ENCODE assay signal across 19 cellular contexts in genomic region chr4:179625391-179625790, GRCh38.
DNase-seq lines count a peak whose midpoint lies in the region; ATAC-seq and TF ChIP-seq lines count a peak whose summit lies in the region.
"Had no signal": no experiment of that assay in that cellular context is flagged by ENCODE, and none has a peak within 500 bp of the region (broad histone marks: within the 10 kb centered on the region; RNA-seq: fewer than 3 reads in every experiment).

No MANE protein-coding gene starts in this region.

- no peak overlapping the region for H3K14ac ChIP-seq in neuronal stem cell (ENCODE audit: low read length)

- no peak overlapping the region for H4K8ac ChIP-seq in neuronal stem cell (ENCODE audit: low read depth, low read length)

- H3K4me2 ChIP-seq in GM23248 (ENCODE audit: unreplicated experiment): no peak overlapping the region
- no peak overlapping the region for H3K4me2 ChIP-seq in neuronal stem cell (ENCODE audit: insufficient read depth, low read length, poor library complexity, severe bottlenecking)

- TF ChIP-seq CTCF in RWPE2 (IDR thresholded peaks at IDR 0.05; ENCODE audit: poor library complexity, severe bottlenecking): peak; percentile 21
- peak; percentile 30 for TF ChIP-seq CTCF in epithelial cell of proximal tubule (conservative IDR thresholded peaks at IDR 0.05; ENCODE audit: low read depth, low read length)
- no peak for TF ChIP-seq CTCF in left ventricle myocardium inferior (IDR thresholded peaks at IDR 0.05; ENCODE audit: borderline replicate concordance)
- no peak for TF ChIP-seq CTCF in nephron progenitor cell (IDR thresholded peaks at IDR 0.05)
- no peak for TF ChIP-seq CTCF in glutamatergic neuron (IDR thresholded peaks at IDR 0.05; ENCODE audit: partially characterized antibody, unreplicated experiment)

- H3K27me3 ChIP-seq in GM23248 (replicated peaks; ENCODE audit: insufficient read depth) (no peaks in the 10 kb centered on the region), RWPE2 (ENCODE audit: insufficient read depth, poor library complexity, severe bottlenecking) (no peaks in the 10 kb centered on the region), neuronal stem cell (ENCODE audit: control insufficient read depth in 3 of 3, insufficient read depth in 3 of 3, low read depth in 1 of 3, low read length in 3 of 3) (no peaks in the 10 kb centered on the region), left ventricle myocardium inferior (ENCODE audit: low read depth) (no peaks in the 10 kb centered on the region)
- H3K27me3 ChIP-seq: dorsolateral prefrontal cortex, right lobe of liver, SJSA1 had no signal

- H2BK15ac ChIP-seq in neuronal stem cell (ENCODE audit: low read length): no peak overlapping the region

- H3K9me3 Mint-ChIP-seq in nephron progenitor cell (no peaks in the 10 kb centered on the region), glutamatergic neuron (ENCODE audit: unreplicated experiment) (no peaks in the 10 kb centered on the region)
- H3K9me3 Mint-ChIP-seq: activated naive CD8-positive, alpha-beta T cell treated with anti-CD3 and anti-CD28 coated beads, Interleukin-2, amount 10 ng/mL, durations not matched to agents 7 days and 5 days had no signal

- H3K79me2 ChIP-seq in GM23248 (ENCODE audit: insufficient read depth): no peaks in the 10 kb centered on the region

- H3K27ac Mint-ChIP-seq in nephron progenitor cell (no peak overlapping the region), glutamatergic neuron (ENCODE audit: unreplicated experiment) (no peak overlapping the region)
- H3K27ac Mint-ChIP-seq: activated naive CD8-positive, alpha-beta T cell treated with anti-CD3 and anti-CD28 coated beads, Interleukin-2, amount 10 ng/mL, durations not matched to agents 7 days and 5 days; naive B cell had no signal

- H3K4me1 ChIP-seq in GM23248 (ENCODE audit: insufficient read depth): no peaks in the 10 kb centered on the region
- peaks cover 17% of the 10 kb centered on the region for H3K4me1 ChIP-seq in RWPE2 (ENCODE audit: insufficient read depth, poor library complexity, severe bottlenecking)
- peaks cover 0 to 2% of the 10 kb centered on the region in 2 donors for H3K4me1 ChIP-seq in neuronal stem cell (ENCODE audit: control insufficient read depth in 2 of 2, insufficient read depth in 1 of 2, low read depth in 1 of 2, low read length in 2 of 2)
- H3K4me1 ChIP-seq in left ventricle myocardium inferior: no peaks in the 10 kb centered on the region
- H3K4me1 ChIP-seq: right lobe of liver, SJSA1 had no signal

- no peaks in the 10 kb centered on the region for H4K20me1 ChIP-seq in GM23248 (ENCODE audit: insufficient read depth)

- H3K79me1 ChIP-seq in neuronal stem cell (ENCODE audit: low read depth, low read length): no peaks in the 10 kb centered on the region

- no peaks in the 10 kb centered on the region for H3F3A ChIP-seq in GM23248 (ENCODE audit: insufficient read depth)

- H3K9ac ChIP-seq in GM23248 (no peak overlapping the region), neuronal stem cell (ENCODE audit: low read depth, low read length, poor library complexity) (no peak overlapping the region)

- H2BK12ac ChIP-seq in neuronal stem cell (ENCODE audit: low read length): no peak overlapping the region

- H2BK120ac ChIP-seq in neuronal stem cell (ENCODE audit: low read depth, low read length): no peak overlapping the region

- H2AFZ ChIP-seq in GM23248: no peak overlapping the region
- H2AFZ ChIP-seq in neuronal stem cell (ENCODE audit: low read length): peak overlapping the region; percentile 80

- intact Hi-C loops in left ventricle myocardium inferior (cut with micrococcal nuclease): no loop called here

- H3K4me3 ChIP-seq in GM23248 (no peak overlapping the region), RWPE2 (ENCODE audit: severe bottlenecking) (no peak overlapping the region), epithelial cell of proximal tubule (ENCODE audit: low read depth, low read length) (no peak overlapping the region), neuronal stem cell (ENCODE audit: low read length in 2 of 2) (no peak overlapping the region), left ventricle myocardium inferior (no peak overlapping the region)
- H3K4me3 ChIP-seq: dorsolateral prefrontal cortex, right lobe of liver, SJSA1 had no signal

- H3K4ac ChIP-seq in neuronal stem cell (ENCODE audit: low read length): no peak overlapping the region

- no peak overlapping the region for H4K91ac ChIP-seq in neuronal stem cell (ENCODE audit: low read depth, low read length, poor library complexity)

- no peak overlapping the region for H3K18ac ChIP-seq in neuronal stem cell (ENCODE audit: low read length)

- H3K9me3 ChIP-seq in GM23248 (ENCODE audit: low read depth): no peaks in the 10 kb centered on the region
- no peaks in the 10 kb centered on the region for H3K9me3 ChIP-seq in RWPE2 (ENCODE audit: severe bottlenecking)
- H3K9me3 ChIP-seq in neuronal stem cell (replicated peaks in 1 of 2; ENCODE audit: control insufficient read depth in 2 of 2, insufficient read depth in 1 of 2, low read depth in 1 of 2, low read length in 2 of 2): peaks cover 0 to 2% of the 10 kb centered on the region in 2 donors
- no peaks in the 10 kb centered on the region for H3K9me3 ChIP-seq in left ventricle myocardium inferior (replicated peaks)
- H3K9me3 ChIP-seq: right lobe of liver had no signal

- WGBS in GM23248 (ENCODE audit: low coverage in 1 of 2, low lambda C conversion rate in 2 of 2, missing lambda C conversion rate in 2 of 2), 2 experiments: 0 to 3% methylated on average over 1 of the region's 1 CpG
- no CpG with 5 or more reads among the region's 1 CpG for WGBS in neuronal stem cell (ENCODE audit: extremely low coverage in 2 of 2, insufficient read length in 2 of 2, insufficient replicate concordance in 1 of 2), 2 donors

- no peaks in the 10 kb centered on the region for H3K9me2 ChIP-seq in GM23248 (ENCODE audit: insufficient read depth)

- in situ Hi-C loops in GM23248 (cut with MboI): no loop called here

- H3K4me3 Mint-ChIP-seq in nephron progenitor cell: no peak overlapping the region
- no peak overlapping the region for H3K4me3 Mint-ChIP-seq in glutamatergic neuron (ENCODE audit: unreplicated experiment)
- H3K4me3 Mint-ChIP-seq: activated naive CD8-positive, alpha-beta T cell treated with anti-CD3 and anti-CD28 coated beads, Interleukin-2, amount 10 ng/mL, durations not matched to agents 7 days and 5 days; naive B cell had no signal

- H3K27me3 Mint-ChIP-seq in nephron progenitor cell (ENCODE audit: low read depth, poor library complexity) (no peaks in the 10 kb centered on the region), glutamatergic neuron (ENCODE audit: unreplicated experiment) (no peaks in the 10 kb centered on the region)
- H3K27me3 Mint-ChIP-seq: activated naive CD8-positive, alpha-beta T cell treated with anti-CD3 and anti-CD28 coated beads, Interleukin-2, amount 10 ng/mL, durations not matched to agents 7 days and 5 days; naive B cell had no signal

- ATAC-seq in RWPE2 (ENCODE audit: low read depth) (peak; percentile 81), HG03378 (IDR thresholded peaks at IDR 0.05; ENCODE audit: unreplicated experiment) (no peak)
- ATAC-seq: left cardiac atrium; right lobe of liver; stimulated activated naive CD8-positive, alpha-beta T cell treated with anti-CD3 and anti-CD28 coated beads, Interleukin-15, Interleukin-2, amounts not matched to agents 100 U/mL and 50 U/mL, for 24 hours had no signal

- H3K27ac ChIP-seq in GM23248 (no peak overlapping the region), RWPE2 (ENCODE audit: poor library complexity, severe bottlenecking) (peak overlapping the region; percentile 74), neuronal stem cell (replicated peaks; ENCODE audit: low read length) (no peak overlapping the region), left ventricle myocardium inferior (replicated peaks) (no peak overlapping the region)
- H3K27ac ChIP-seq: C4-2B, dorsolateral prefrontal cortex, right lobe of liver, SJSA1 had no signal

- H3K36me3 ChIP-seq in GM23248 (ENCODE audit: low read depth) (no peaks in the 10 kb centered on the region), RWPE2 (ENCODE audit: low read depth) (no peaks in the 10 kb centered on the region), neuronal stem cell (replicated peaks in 1 of 2; ENCODE audit: control insufficient read depth in 2 of 2, insufficient read depth in 2 of 2, low read length in 2 of 2) (no peaks in the 10 kb centered on the region), left ventricle myocardium inferior (no peaks in the 10 kb centered on the region)
- H3K36me3 ChIP-seq: right lobe of liver, SJSA1 had no signal

- no peak overlapping the region for H3K23ac ChIP-seq in neuronal stem cell (ENCODE audit: low read depth, low read length, poor library complexity)

- DNase-seq in GM23248 (peak; percentile 4), RWPE2 (ENCODE audit: low spot score) (no peak), epithelial cell of proximal tubule (ENCODE audit: low read depth) (no peak), neuronal stem cell (ENCODE audit: low spot score) (no peak), left ventricle myocardium inferior (no peak), nephron progenitor cell (no peak), glutamatergic neuron (no peak)
- DNase-seq: activated CD4-positive, CD25-positive, alpha-beta regulatory T cell; activated CD8-positive, alpha-beta memory T cell treated with anti-CD3 and anti-CD28 coated beads, Interleukin-2, amount 50 U/mL, for 4 hours; activated naive CD8-positive, alpha-beta T cell treated with anti-CD3 and anti-CD28 coated beads, Interleukin-2, amount 10 ng/mL, durations not matched to agents 7 days and 5 days; dorsolateral prefrontal cortex; left cardiac atrium; naive B cell; NCI-H187 treated with DMSO at 0.1 percent for 48 hours; right lobe of liver; stimulated activated naive CD8-positive, alpha-beta T cell treated with anti-CD3 and anti-CD28 coated beads, Interleukin-15, Interleukin-2, amounts not matched to agents 100 U/mL and 50 U/mL, for 24 hours had no signal

- no peaks in the 10 kb centered on the region for H3K4me1 Mint-ChIP-seq in nephron progenitor cell
- no peaks in the 10 kb centered on the region for H3K4me1 Mint-ChIP-seq in glutamatergic neuron (ENCODE audit: low read depth, unreplicated experiment)
- H3K4me1 Mint-ChIP-seq: activated naive CD8-positive, alpha-beta T cell treated with anti-CD3 and anti-CD28 coated beads, Interleukin-2, amount 10 ng/mL, durations not matched to agents 7 days and 5 days; naive B cell had no signal

- H2AK5ac ChIP-seq in neuronal stem cell (ENCODE audit: low read depth, low read length): no peak overlapping the region

- H3K36me3 Mint-ChIP-seq in nephron progenitor cell (ENCODE audit: low read depth): no peaks in the 10 kb centered on the region
- no peaks in the 10 kb centered on the region for H3K36me3 Mint-ChIP-seq in glutamatergic neuron (ENCODE audit: unreplicated experiment)
- H3K36me3 Mint-ChIP-seq: activated naive CD8-positive, alpha-beta T cell treated with anti-CD3 and anti-CD28 coated beads, Interleukin-2, amount 10 ng/mL, durations not matched to agents 7 days and 5 days; naive B cell had no signal

- H2BK5ac ChIP-seq in neuronal stem cell (ENCODE audit: low read length): no peak overlapping the region

Comparison
In these comparisons a context has a peak if more than half of its experiments do, and no peak if none do; other contexts are left out.
1. CTCF ChIP-seq: peak in RWPE2 (single experiment) and epithelial cell of proximal tubule (single experiment); none in left ventricle myocardium inferior (single experiment), nephron progenitor cell (single experiment) and glutamatergic neuron (single experiment).